ENCODE assay signal across 27 cellular contexts in the genomic region with DNA sequence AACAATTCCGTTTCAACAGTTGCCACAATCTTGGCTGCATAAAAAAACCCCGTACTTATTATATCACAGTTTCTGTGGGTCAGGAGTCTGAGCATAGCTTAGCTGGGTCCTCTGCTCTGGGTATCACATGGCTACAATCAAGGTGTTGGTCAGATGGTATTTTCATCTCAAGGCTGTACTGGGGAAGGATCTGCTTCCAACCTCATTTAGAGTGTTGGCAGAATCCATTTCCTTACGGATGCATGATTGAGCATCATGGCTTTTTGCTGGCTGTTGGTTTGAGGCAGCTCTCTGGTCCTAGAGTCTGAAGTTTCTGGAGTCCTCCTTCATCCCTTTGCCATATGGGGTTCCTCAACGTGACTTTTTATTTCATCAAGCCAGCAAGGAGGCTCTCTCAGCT.
DNase-seq lines count a peak whose midpoint lies in the region.
"Had no signal": no experiment of that assay in that cellular context is flagged by ENCODE, and none has a peak within 500 bp of the region (broad histone marks: within the 10 kb centered on the region; RNA-seq: fewer than 3 reads in every experiment).

No MANE protein-coding gene starts in this region.

- in situ Hi-C loops in G401 (cut with HindIII; ENCODE audit: low sequenced_read_pairs): no loop called here

- no peaks in the 10 kb centered on the region for H3K36me3 Mint-ChIP-seq in activated T-cell treated with anti-CD3 and anti-CD28 coated beads, Interleukin-2, amount 50 U/mL, for 24 hours (ENCODE audit: low read depth)
- H3K36me3 Mint-ChIP-seq: CD14-positive monocyte; CD4-positive, alpha-beta memory T cell; CD4-positive, CD25-positive, alpha-beta regulatory T cell; CD8-positive, alpha-beta memory T cell; CD8-positive, alpha-beta T cell had no signal

- H3K9me3 Mint-ChIP-seq in activated T-cell treated with anti-CD3 and anti-CD28 coated beads, Interleukin-2, amount 50 U/mL, for 24 hours: no peaks in the 10 kb centered on the region
- H3K9me3 Mint-ChIP-seq: CD4-positive, alpha-beta T cell; CD8-positive, alpha-beta T cell had no signal

- H3K27me3 Mint-ChIP-seq in activated T-cell treated with anti-CD3 and anti-CD28 coated beads, Interleukin-2, amount 50 U/mL, for 24 hours: peaks cover 15% of the 10 kb centered on the region

- H3K27ac Mint-ChIP-seq in activated T-cell treated with anti-CD3 and anti-CD28 coated beads, Interleukin-2, amount 50 U/mL, for 24 hours: no peak overlapping the region
- H3K27ac Mint-ChIP-seq: B cell; CD14-positive monocyte; CD4-positive, alpha-beta memory T cell; CD4-positive, alpha-beta T cell; CD4-positive, CD25-positive, alpha-beta regulatory T cell; CD8-positive, alpha-beta memory T cell; CD8-positive, alpha-beta T cell had no signal

- no peaks in the 10 kb centered on the region for H3K4me1 Mint-ChIP-seq in activated T-cell treated with anti-CD3 and anti-CD28 coated beads, Interleukin-2, amount 50 U/mL, for 24 hours (ENCODE audit: low read depth)
- H3K4me1 Mint-ChIP-seq: B cell; CD4-positive, alpha-beta memory T cell; CD4-positive, CD25-positive, alpha-beta regulatory T cell; CD8-positive, alpha-beta memory T cell had no signal

- peak; percentile 76 for DNase-seq in G401 (ENCODE audit: low spot score)
- DNase-seq in cerebellar cortex (ENCODE audit: low spot score): peak; percentile 68
- peak; percentile 55 for DNase-seq in cerebellum (ENCODE audit: low spot score)
- DNase-seq in midbrain (lab: John Stamatoyannopoulos, UW): no peak
- no peak for DNase-seq in activated T-cell treated with anti-CD3 and anti-CD28 coated beads, Interleukin-2, amount 50 U/mL, for 24 hours
- DNase-seq in effector CD8-positive, alpha-beta T cell (lab: John Stamatoyannopoulos, UW): no peak
- DNase-seq: 8988T; ACHN; AML-193; BE2C; Caco-2; Calu3; CD4-positive, alpha-beta memory T cell; CD4-positive, alpha-beta T cell; CD4-positive, CD25-positive, alpha-beta regulatory T cell; CD8-positive, alpha-beta memory T cell; CD8-positive, alpha-beta T cell; COR-L47; DMS 273 treated with DMSO at 0.1 percent for 48 hours; DMS153; DMS53; DMS79; DMS79 treated with DMSO at 0.1 percent for 48 hours; DND-41; EL had no signal

- H3K4me3 Mint-ChIP-seq in activated T-cell treated with anti-CD3 and anti-CD28 coated beads, Interleukin-2, amount 50 U/mL, for 24 hours: no peak overlapping the region
- H3K4me3 Mint-ChIP-seq: B cell; CD4-positive, alpha-beta memory T cell; CD4-positive, alpha-beta T cell; CD4-positive, CD25-positive, alpha-beta regulatory T cell; CD8-positive, alpha-beta memory T cell; CD8-positive, alpha-beta T cell had no signal

Comparison
In these comparisons a context has a peak if more than half of its experiments do, and no peak if none do; other contexts are left out.
1. DNase-seq: peak in G401 (single experiment), cerebellar cortex (single experiment) and cerebellum (single experiment); none in midbrain (single experiment), activated T-cell treated with anti-CD3 and anti-CD28 coated beads, Interleukin-2, amount 50 U/mL, for 24 hours (single experiment) and effector CD8-positive, alpha-beta T cell (single experiment).